ENCODE assay signal across 9 cellular contexts in the genomic region with DNA sequence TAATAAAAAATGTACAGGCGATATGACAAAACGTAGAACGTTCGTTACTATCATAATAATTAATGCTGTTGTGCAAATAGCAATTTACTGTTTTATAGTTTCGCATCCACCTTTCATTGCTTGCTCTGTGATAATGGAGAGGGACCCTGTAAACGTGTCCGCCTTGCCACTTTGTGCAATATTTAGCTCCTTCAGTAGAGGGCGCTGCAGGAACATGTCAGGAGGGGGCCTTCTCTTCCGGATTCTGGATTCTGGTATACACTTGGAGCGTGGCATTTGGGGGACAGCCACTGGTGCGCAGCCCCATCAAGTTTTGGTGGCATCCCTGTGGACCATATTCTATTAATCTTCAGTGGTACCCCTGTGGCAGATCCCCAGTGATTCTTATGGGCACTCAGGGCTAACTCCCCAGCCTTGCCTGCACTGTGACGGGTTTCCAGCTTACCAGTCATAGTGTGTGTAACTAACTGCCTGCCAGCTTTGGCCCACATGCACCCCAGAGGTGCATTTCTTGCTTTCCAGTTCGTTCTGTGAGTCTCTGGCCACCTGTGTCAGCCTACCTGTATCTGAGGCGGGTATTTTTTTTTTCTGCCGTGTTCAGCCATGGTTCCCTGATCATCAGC.
DNase-seq lines count a peak whose midpoint lies in the region; ATAC-seq and TF ChIP-seq lines count a peak whose summit lies in the region.
"Had no signal": no experiment of that assay in that cellular context is flagged by ENCODE, and none has a peak within 500 bp of the region (broad histone marks: within the 10 kb centered on the region; RNA-seq: fewer than 3 reads in every experiment).

No MANE protein-coding gene starts in this region.

- 80 to 85% (median 80%) methylated on average over 15 of the region's 15 CpGs for WGBS in psoas muscle, 3 donors

- H3K9me3 Mint-ChIP-seq in activated naive CD4-positive, alpha-beta T cell treated with anti-CD3 and anti-CD28 coated beads for 36 hours: no peaks in the 10 kb centered on the region
- H3K9me3 Mint-ChIP-seq: memory B cell had no signal

- H3K36me3 Mint-ChIP-seq in activated naive CD4-positive, alpha-beta T cell treated with anti-CD3 and anti-CD28 coated beads for 36 hours (ENCODE audit: low read depth): no peaks in the 10 kb centered on the region
- H3K36me3 Mint-ChIP-seq: memory B cell had no signal

- no peaks in the 10 kb centered on the region for H3K9me3 ChIP-seq in psoas muscle

- DNase-seq in activated naive CD4-positive, alpha-beta T cell treated with anti-CD3 and anti-CD28 coated beads for 36 hours: peak; percentile 51
- DNase-seq in activated naive CD4-positive, alpha-beta T cell treated with Interleukin-2 at 50 U/mL for 16 hours: no peak
- peak; percentile 73 for DNase-seq in NAMALWA (ENCODE audit: low spot score)
- DNase-seq in cerebellar cortex (ENCODE audit: low spot score): peak; percentile 22
- DNase-seq in psoas muscle: peak in 1 of 2 donors; percentile 18
- DNase-seq in cortex of kidney (lab: John Stamatoyannopoulos, UW): no peak
- no peak for DNase-seq in cardiac septum (ENCODE audit: low spot score)

- no peak overlapping the region for H3K4me3 ChIP-seq in psoas muscle

- TF ChIP-seq CTCF in psoas muscle (IDR thresholded peaks at IDR 0.05): peak; percentile 43

- H3K4me1 Mint-ChIP-seq in activated naive CD4-positive, alpha-beta T cell treated with anti-CD3 and anti-CD28 coated beads for 36 hours (ENCODE audit: low read depth): no peaks in the 10 kb centered on the region
- H3K4me1 Mint-ChIP-seq: memory B cell had no signal

- no peak overlapping the region for H3K27ac ChIP-seq in psoas muscle

- H3K27me3 ChIP-seq in psoas muscle (ENCODE audit: insufficient read depth in 3 of 3, low read length in 2 of 3): no peaks in the 10 kb centered on the region

- peaks cover 20% of the 10 kb centered on the region for H3K27me3 Mint-ChIP-seq in activated naive CD4-positive, alpha-beta T cell treated with anti-CD3 and anti-CD28 coated beads for 36 hours (ENCODE audit: low read depth)

- H3K27ac Mint-ChIP-seq in activated naive CD4-positive, alpha-beta T cell treated with anti-CD3 and anti-CD28 coated beads for 36 hours: no peak overlapping the region
- H3K27ac Mint-ChIP-seq: memory B cell had no signal

- ATAC-seq in psoas muscle: peak; percentile 46 to 83 (median 70)
- ATAC-seq in GM21367 (IDR thresholded peaks at IDR 0.05; ENCODE audit: unreplicated experiment): no peak

- CTCF ChIA-PET in activated naive CD4-positive, alpha-beta T cell treated with anti-CD3 and anti-CD28 coated beads for 36 hours (lab: Charles Lee): interaction anchor here (0.6 to 2.0 kb wide), 11 partner anchors 12 to 837 kb away, joined by 3 to 13 read pairs (median 4); no protein-coding TSS in a partner anchor

- intact Hi-C loops in activated naive CD4-positive, alpha-beta T cell treated with anti-CD3 and anti-CD28 coated beads for 36 hours (cut with micrococcal nuclease): loop anchor here (1.0 to 2.0 kb wide), 2 partner anchors 84 to 231 kb away; no protein-coding TSS in a partner anchor
- intact Hi-C loops in psoas muscle (cut with DNase I) (loop anchor here in 1 of 2 donors (10.0 kb wide), 1 partner anchor 229 kb away; no protein-coding TSS in a partner anchor), cardiac septum (cut with DNase I) (no loop called here)

- H3K4me3 Mint-ChIP-seq in activated naive CD4-positive, alpha-beta T cell treated with anti-CD3 and anti-CD28 coated beads for 36 hours: no peak overlapping the region
- H3K4me3 Mint-ChIP-seq: memory B cell had no signal

- H3K36me3 ChIP-seq in psoas muscle (ENCODE audit: insufficient read depth in 1 of 2, low read depth in 1 of 2): no peaks in the 10 kb centered on the region

- H3K4me1 ChIP-seq in psoas muscle: peaks cover 3% of the 10 kb centered on the region

Comparison
In these comparisons a context has a peak if more than half of its experiments do, and no peak if none do; other contexts are left out.
1. DNase-seq: peak in activated naive CD4-positive, alpha-beta T cell treated with anti-CD3 and anti-CD28 coated beads for 36 hours (single experiment), NAMALWA (single experiment) and cerebellar cortex (single experiment); none in activated naive CD4-positive, alpha-beta T cell treated with Interleukin-2 at 50 U/mL for 16 hours (single experiment), cortex of kidney (single experiment) and cardiac septum (single experiment).